In the genomic region with DNA sequence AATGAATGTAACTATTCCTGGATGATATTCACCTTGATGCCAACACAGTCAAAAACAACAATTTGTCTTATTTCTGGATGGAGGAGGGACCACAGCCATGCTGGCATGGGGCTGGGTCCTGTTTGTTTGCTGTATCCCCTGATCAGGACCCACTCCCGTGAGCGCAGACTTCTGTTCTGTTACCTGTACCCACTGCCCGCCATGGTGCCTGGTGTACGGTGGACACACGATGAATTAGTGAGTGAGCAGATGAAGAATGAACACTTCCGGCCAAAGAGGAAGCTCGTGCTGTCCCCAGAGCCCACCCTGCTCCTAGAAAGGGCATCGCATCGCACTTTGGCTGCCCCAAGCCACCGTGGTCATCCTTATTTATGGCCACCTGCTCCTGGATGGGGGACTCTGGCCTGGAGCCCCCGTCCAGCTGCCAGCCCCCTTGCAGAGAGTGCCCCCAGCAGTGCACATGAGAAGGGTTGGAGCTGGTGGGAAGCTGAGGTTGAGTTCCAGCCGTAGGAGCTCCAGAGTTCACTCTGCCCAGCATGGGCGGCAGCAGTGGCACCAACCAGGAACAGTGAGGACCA, we compare ENCODE assay signal across 17 cellular contexts.
A peak's percentile ranks its signal among the peaks of the same experiment; 100 is the strongest.
DNase-seq lines count a peak whose midpoint lies in the region; ATAC-seq and TF ChIP-seq lines count a peak whose summit lies in the region.
"Had no signal": no experiment of that assay in that cellular context is flagged by ENCODE, and none has a peak within 500 bp of the region (broad histone marks: within the 10 kb centered on the region; RNA-seq: fewer than 3 reads in every experiment).

No MANE protein-coding gene starts in this region.

- TF ChIP-seq CTCF in cardiac muscle cell (IDR thresholded peaks at IDR 0.05; ENCODE audit: low read depth, low read length) (no peak), right atrium auricular region (IDR thresholded peaks at IDR 0.05) (no peak), neural progenitor cell (IDR thresholded peaks at IDR 0.05) (no peak), spleen (IDR thresholded peaks at IDR 0.05 in 8 of 11, conservative IDR thresholded peaks at IDR 0.05 in 3 of 11) (no peak), GM23338 (conservative IDR thresholded peaks at IDR 0.05; ENCODE audit: low read depth in 2 of 2) (no peak)

- H3K4me1 ChIP-seq in cardiac muscle cell (ENCODE audit: low read depth) = peaks cover 22% of the 10 kb centered on the region
- H3K4me1 ChIP-seq in right atrium auricular region = no peaks in the 10 kb centered on the region
- peaks cover 8% of the 10 kb centered on the region for H3K4me1 ChIP-seq in neural progenitor cell
- no peaks in the 10 kb centered on the region for H3K4me1 ChIP-seq in spleen
- no peaks in the 10 kb centered on the region for H3K4me1 ChIP-seq in GM23338 (ENCODE audit: insufficient read depth)
- H3K4me1 ChIP-seq: A549 had no signal

- H3K4me1 Mint-ChIP-seq in neural progenitor cell = peaks cover 10% of the 10 kb centered on the region
- H3K4me1 Mint-ChIP-seq in GM23338 = peaks cover 4% of the 10 kb centered on the region; the same call in 2 of the 3 replicates
- H3K4me1 Mint-ChIP-seq: CD14-positive monocyte; CD4-positive, alpha-beta memory T cell had no signal

- H3K9me3 Mint-ChIP-seq in neural progenitor cell (peaks cover 2% of the 10 kb centered on the region), GM23338 (peaks cover 12% of the 10 kb centered on the region)

- TF ChIP-seq POLR2A in spleen (IDR thresholded peaks at IDR 0.05) = no peak

- peaks cover 29% of the 10 kb centered on the region for H3K36me3 Mint-ChIP-seq in neural progenitor cell
- H3K36me3 Mint-ChIP-seq in GM23338 (ENCODE audit: low read depth) = peaks cover 3% of the 10 kb centered on the region; the same call in 2 of the 3 replicates
- H3K36me3 Mint-ChIP-seq: CD14-positive monocyte; CD4-positive, alpha-beta memory T cell had no signal

- H3K4me3 Mint-ChIP-seq in neural progenitor cell = no peak overlapping the region
- H3K4me3 Mint-ChIP-seq in GM23338 = no peak overlapping the region
- H3K4me3 Mint-ChIP-seq: CD14-positive monocyte; CD4-positive, alpha-beta memory T cell had no signal

- H3K36me3 ChIP-seq in cardiac muscle cell = peaks cover 7% of the 10 kb centered on the region
- no peaks in the 10 kb centered on the region for H3K36me3 ChIP-seq in right atrium auricular region
- H3K36me3 ChIP-seq in neural progenitor cell = no peaks in the 10 kb centered on the region
- no peaks in the 10 kb centered on the region for H3K36me3 ChIP-seq in spleen
- H3K36me3 ChIP-seq in GM23338 (ENCODE audit: insufficient read depth) = no peaks in the 10 kb centered on the region
- H3K36me3 ChIP-seq: BLaER1 had no signal

- no peak overlapping the region for H3K9ac ChIP-seq in neural progenitor cell
- H3K9ac ChIP-seq: BLaER1 had no signal

- no peaks in the 10 kb centered on the region for H4K20me1 ChIP-seq in neural progenitor cell (ENCODE audit: low read depth)
- 0 out of 2 replicates have a peak, but pooled peaks cover 3% of the 10 kb centered on the region for H4K20me1 ChIP-seq in GM23338 (replicated peaks; ENCODE audit: insufficient read depth)
- H4K20me1 ChIP-seq: BLaER1 had no signal

- H3F3A ChIP-seq in neural progenitor cell (ENCODE audit: low read depth) (peaks cover 5% of the 10 kb centered on the region), GM23338 (replicated peaks; ENCODE audit: low read depth) (no peaks in the 10 kb centered on the region)

- no peak for DNase-seq in cardiac muscle cell (ENCODE audit: low read depth in 1 of 2, low spot score in 1 of 2)
- DNase-seq in right atrium auricular region (ENCODE audit: low spot score) = no peak
- DNase-seq in neural progenitor cell (ENCODE audit: low spot score) = no peak
- DNase-seq in spleen = peak; percentile 56
- DNase-seq in KG1 (lab: John Stamatoyannopoulos, UW) = no peak
- DNase-seq in GM23338 (ENCODE audit: low spot score) = no peak
- DNase-seq: Calu3; CD4-positive, alpha-beta memory T cell; DMS79 treated with DMSO at 0.1 percent for 48 hours; GF-D8; H9 had no signal

- peak overlapping the region; percentile 70 for H3K27ac Mint-ChIP-seq in neural progenitor cell
- H3K27ac Mint-ChIP-seq in GM23338 = no peak overlapping the region
- H3K27ac Mint-ChIP-seq: CD4-positive, alpha-beta memory T cell had no signal

- H3K9me3 ChIP-seq in cardiac muscle cell (ENCODE audit: low read depth) (no peaks in the 10 kb centered on the region), right atrium auricular region (no peaks in the 10 kb centered on the region), neural progenitor cell (ENCODE audit: low read depth) (no peaks in the 10 kb centered on the region), spleen (no peaks in the 10 kb centered on the region)

- H3K4me3 ChIP-seq in cardiac muscle cell (no peak overlapping the region), right atrium auricular region (no peak overlapping the region), neural progenitor cell (no peak overlapping the region), spleen (no peak overlapping the region), GM23338 (no peak overlapping the region)
- H3K4me3 ChIP-seq: A549, BLaER1 had no signal

- no peaks in the 10 kb centered on the region for H3K27me3 ChIP-seq in cardiac muscle cell
- H3K27me3 ChIP-seq in right atrium auricular region = no peaks in the 10 kb centered on the region
- H3K27me3 ChIP-seq in neural progenitor cell = no peaks in the 10 kb centered on the region
- H3K27me3 ChIP-seq in spleen (replicated peaks in 1 of 7) = peaks cover 0 to 12% (median 0%) of the 10 kb centered on the region in 7 donors
- H3K27me3 ChIP-seq in GM23338 (ENCODE audit: insufficient read depth) = no peaks in the 10 kb centered on the region
- H3K27me3 ChIP-seq: BLaER1 had no signal

- ATAC-seq in GM23338 (no peak), GM21526 (IDR thresholded peaks at IDR 0.05; ENCODE audit: low FRiP score, unreplicated experiment) (no peak)
- ATAC-seq: A549 had no signal

- WGBS in spleen, 5 donors = 82 to 93% (median 88%) methylated on average over 11 to 13 of the region's 13 CpGs

- no peaks in the 10 kb centered on the region for H3K9me2 ChIP-seq in GM23338 (ENCODE audit: insufficient read depth)

- intact Hi-C loops in spleen (cut with DNase I; ENCODE audit: low total_unique reads) = no loop called here

- H2AFZ ChIP-seq in neural progenitor cell (replicated peaks) = no peak overlapping the region
- no peak overlapping the region for H2AFZ ChIP-seq in GM23338

- H3K27ac ChIP-seq in cardiac muscle cell = peak overlapping the region; percentile 51
- no peak overlapping the region for H3K27ac ChIP-seq in right atrium auricular region
- H3K27ac ChIP-seq in neural progenitor cell = no peak overlapping the region
- H3K27ac ChIP-seq in spleen = no peak overlapping the region
- H3K27ac ChIP-seq in GM23338 (ENCODE audit: low read depth) = no peak overlapping the region
- H3K27ac ChIP-seq: 22Rv1, A549, BLaER1, HL-60 had no signal

- H3K79me2 ChIP-seq in neural progenitor cell (ENCODE audit: low read depth) (no peaks in the 10 kb centered on the region), GM23338 (replicated peaks; ENCODE audit: insufficient read depth) (no peaks in the 10 kb centered on the region)

- H3K27me3 Mint-ChIP-seq in neural progenitor cell (ENCODE audit: insufficient read depth, low read depth) (peaks cover 12% of the 10 kb centered on the region), GM23338 (ENCODE audit: insufficient read depth, low read depth, poor library complexity) (peaks cover 5% of the 10 kb centered on the region)

- H3K4me2 ChIP-seq in neural progenitor cell (no peak overlapping the region), GM23338 (no peak overlapping the region)
- H3K4me2 ChIP-seq: A549 had no signal

TF ChIP-seq in GM23338, 12 proteins besides CTCF, POLR2A, EP300 and RAD21 (continues in another document):
- TF ChIP-seq JUNB (IDR thresholded peaks at IDR 0.05; ENCODE audit: unreplicated experiment) (no peak), EZH2 (IDR thresholded peaks at IDR 0.05; ENCODE audit: low read depth, unreplicated experiment) (no peak), NANOG (IDR thresholded peaks at IDR 0.05; ENCODE audit: borderline replicate concordance) (no peak), ZNF114 (CRISPR knock-in tag; IDR thresholded peaks at IDR 0.05) (no peak), STAT1 (IDR thresholded peaks at IDR 0.05; ENCODE audit: unreplicated experiment) (no peak)
- TF ChIP-seq, protein P1, sequence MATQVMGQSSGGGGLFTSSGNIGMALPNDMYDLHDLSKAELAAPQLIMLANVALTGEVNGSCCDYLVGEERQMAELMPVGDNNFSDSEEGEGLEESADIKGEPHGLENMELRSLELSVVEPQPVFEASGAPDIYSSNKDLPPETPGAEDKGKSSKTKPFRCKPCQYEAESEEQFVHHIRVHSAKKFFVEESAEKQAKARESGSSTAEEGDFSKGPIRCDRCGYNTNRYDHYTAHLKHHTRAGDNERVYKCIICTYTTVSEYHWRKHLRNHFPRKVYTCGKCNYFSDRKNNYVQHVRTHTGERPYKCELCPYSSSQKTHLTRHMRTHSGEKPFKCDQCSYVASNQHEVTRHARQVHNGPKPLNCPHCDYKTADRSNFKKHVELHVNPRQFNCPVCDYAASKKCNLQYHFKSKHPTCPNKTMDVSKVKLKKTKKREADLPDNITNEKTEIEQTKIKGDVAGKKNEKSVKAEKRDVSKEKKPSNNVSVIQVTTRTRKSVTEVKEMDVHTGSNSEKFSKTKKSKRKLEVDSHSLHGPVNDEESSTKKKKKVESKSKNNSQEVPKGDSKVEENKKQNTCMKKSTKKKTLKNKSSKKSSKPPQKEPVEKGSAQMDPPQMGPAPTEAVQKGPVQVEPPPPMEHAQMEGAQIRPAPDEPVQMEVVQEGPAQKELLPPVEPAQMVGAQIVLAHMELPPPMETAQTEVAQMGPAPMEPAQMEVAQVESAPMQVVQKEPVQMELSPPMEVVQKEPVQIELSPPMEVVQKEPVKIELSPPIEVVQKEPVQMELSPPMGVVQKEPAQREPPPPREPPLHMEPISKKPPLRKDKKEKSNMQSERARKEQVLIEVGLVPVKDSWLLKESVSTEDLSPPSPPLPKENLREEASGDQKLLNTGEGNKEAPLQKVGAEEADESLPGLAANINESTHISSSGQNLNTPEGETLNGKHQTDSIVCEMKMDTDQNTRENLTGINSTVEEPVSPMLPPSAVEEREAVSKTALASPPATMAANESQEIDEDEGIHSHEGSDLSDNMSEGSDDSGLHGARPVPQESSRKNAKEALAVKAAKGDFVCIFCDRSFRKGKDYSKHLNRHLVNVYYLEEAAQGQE (IDR thresholded peaks at IDR 0.05; ENCODE audit: unreplicated experiment) = no peak
- TF ChIP-seq, protein P2, sequence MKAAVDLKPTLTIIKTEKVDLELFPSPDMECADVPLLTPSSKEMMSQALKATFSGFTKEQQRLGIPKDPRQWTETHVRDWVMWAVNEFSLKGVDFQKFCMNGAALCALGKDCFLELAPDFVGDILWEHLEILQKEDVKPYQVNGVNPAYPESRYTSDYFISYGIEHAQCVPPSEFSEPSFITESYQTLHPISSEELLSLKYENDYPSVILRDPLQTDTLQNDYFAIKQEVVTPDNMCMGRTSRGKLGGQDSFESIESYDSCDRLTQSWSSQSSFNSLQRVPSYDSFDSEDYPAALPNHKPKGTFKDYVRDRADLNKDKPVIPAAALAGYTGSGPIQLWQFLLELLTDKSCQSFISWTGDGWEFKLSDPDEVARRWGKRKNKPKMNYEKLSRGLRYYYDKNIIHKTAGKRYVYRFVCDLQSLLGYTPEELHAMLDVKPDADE (IDR thresholded peaks at IDR 0.05) = no peak
